In the genomic region with DNA sequence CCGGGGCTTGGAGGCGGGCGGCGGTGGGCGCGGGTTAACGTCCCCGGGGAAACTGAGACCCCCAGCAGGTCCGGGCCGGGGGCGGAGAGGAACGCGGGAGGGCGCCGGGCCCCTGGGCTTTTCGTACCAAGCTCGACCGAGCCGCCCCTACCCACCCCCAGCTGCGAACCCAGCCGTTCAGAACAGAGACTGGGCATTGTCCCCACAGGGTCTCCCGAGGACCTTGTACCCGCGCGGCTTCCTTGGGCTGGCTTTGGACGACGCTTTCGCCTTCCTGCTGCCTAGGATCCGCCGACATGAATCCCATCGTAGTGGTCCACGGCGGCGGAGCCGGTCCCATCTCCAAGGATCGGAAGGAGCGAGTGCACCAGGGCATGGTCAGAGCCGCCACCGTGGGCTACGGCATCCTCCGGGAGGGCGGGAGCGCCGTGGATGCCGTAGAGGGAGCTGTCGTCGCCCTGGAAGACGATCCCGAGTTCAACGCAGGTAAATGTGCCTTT, we compare ENCODE assay signal across 8 cellular contexts. TPM values are rescaled to one million over a fixed set of nuclear protein-coding genes. Genes with fewer than 3 reads are reported as not detected.
DNase-seq lines count a peak whose midpoint lies in the region; ATAC-seq and TF ChIP-seq lines count a peak whose summit lies in the region.

No MANE protein-coding gene starts in this region.

- TF ChIP-seq CTCF in OCI-LY3 (IDR thresholded peaks at IDR 0.05; ENCODE audit: low read depth, low read length) (no peak), left lung (IDR thresholded peaks at IDR 0.05) (no peak), stomach (IDR thresholded peaks at IDR 0.05) (no peak)

- H3K79me2 ChIP-seq in ACC112 (ENCODE audit: control insufficient read depth, insufficient read depth, low read length, unreplicated experiment), result no peaks in the 10 kb centered on the region
- H3K79me2 ChIP-seq in OCI-LY3 (ENCODE audit: low read length), result peaks cover 4% of the 10 kb centered on the region; the same call in 1 of the 2 replicates

- H4K20me1 ChIP-seq in OCI-LY3 (ENCODE audit: insufficient read depth, low read length), result no peaks in the 10 kb centered on the region

- no peak for TF ChIP-seq POLR2A in stomach (IDR thresholded peaks at IDR 0.05)

- intact Hi-C loops in left lung (cut with DNase I), result no loop called here
- intact Hi-C loops in stomach (cut with DNase I; ENCODE audit: low total_unique reads), result no loop called here

- H3K27ac ChIP-seq in ACC112 (ENCODE audit: low read depth, low read length), result no peak overlapping the region
- no peak overlapping the region for H3K27ac ChIP-seq in OCI-LY3 (ENCODE audit: low read length)
- peak overlapping the region; percentile 70 for H3K27ac ChIP-seq in caudate nucleus (ENCODE audit: low read depth, low read length)
- H3K27ac ChIP-seq in left lung, result peak overlapping the region in 1 of 2 donors; percentile 57
- H3K27ac ChIP-seq in stomach, result peak overlapping the region; percentile 44 to 81 (median 74)

- H3K27me3 ChIP-seq in ACC112 (ENCODE audit: insufficient read depth, low read length), result peaks cover 64% of the 10 kb centered on the region
- H3K27me3 ChIP-seq in OCI-LY3 (ENCODE audit: low read depth, low read length), result peaks cover 9% of the 10 kb centered on the region
- peaks cover 0 to 12% of the 10 kb centered on the region in 2 donors for H3K27me3 ChIP-seq in left lung
- H3K27me3 ChIP-seq in stomach, result no peaks in the 10 kb centered on the region

- TF ChIP-seq EP300 in stomach (IDR thresholded peaks at IDR 0.05), result no peak

- no peaks in the 10 kb centered on the region for H3K9me3 ChIP-seq in OCI-LY3 (ENCODE audit: insufficient read depth, low read length)
- H3K9me3 ChIP-seq in left lung, result no peaks in the 10 kb centered on the region
- no peaks in the 10 kb centered on the region for H3K9me3 ChIP-seq in stomach

- H3K36me3 ChIP-seq in ACC112 (ENCODE audit: insufficient read depth, low read length), result no peaks in the 10 kb centered on the region
- no peaks in the 10 kb centered on the region for H3K36me3 ChIP-seq in OCI-LY3 (replicated peaks; ENCODE audit: low read depth, low read length)
- peaks cover 0 to under 1% of the 10 kb centered on the region in 2 donors for H3K36me3 ChIP-seq in left lung
- H3K36me3 ChIP-seq in stomach, result no peaks in the 10 kb centered on the region

- H3K4me3 ChIP-seq in ACC112 (ENCODE audit: low read depth, low read length) (peak overlapping the region; percentile 78), OCI-LY3 (ENCODE audit: low read length) (peak overlapping the region; percentile 89), left lung (peak overlapping the region; percentile 55 to 82), stomach (peak overlapping the region; percentile 66 to 74 (median 70))

- 1 to 5% (median 1%) methylated on average over 17 to 50 of the region's 50 CpGs for WGBS in stomach, 5 donors

- ATAC-seq in GM18498 (IDR thresholded peaks at IDR 0.05; ENCODE audit: unreplicated experiment), result peak; percentile 10
- ATAC-seq in left lung, result peak; percentile 51
- ATAC-seq in HG03097 (IDR thresholded peaks at IDR 0.05; ENCODE audit: low FRiP score, unreplicated experiment), result no peak

- H2AFZ ChIP-seq in ACC112 (ENCODE audit: low read length, unreplicated experiment), result peak overlapping the region; percentile 90
- peak overlapping the region; percentile 77 for H2AFZ ChIP-seq in OCI-LY3 (ENCODE audit: low read depth, low read length)

- peak overlapping the region; percentile 96 for H3K4me2 ChIP-seq in OCI-LY3 (ENCODE audit: low read length)

- DNase-seq in caudate nucleus (lab: John Stamatoyannopoulos, UW) (peak in 39 of 61 donors; percentile 4 to 79 (median 42)), left lung (peak in 1 of 2 donors; percentile 84), stomach (peak; percentile 38), KG1 (lab: John Stamatoyannopoulos, UW) (no peak)

- H3K4me1 ChIP-seq in ACC112 (ENCODE audit: control insufficient read depth, insufficient read depth, low read length, unreplicated experiment) (no peaks in the 10 kb centered on the region), OCI-LY3 (ENCODE audit: low read length) (peaks cover 11% of the 10 kb centered on the region), left lung (peaks cover 9 to 69% of the 10 kb centered on the region in 2 donors), stomach (peaks cover 13 to 39% (median 33%) of the 10 kb centered on the region in 4 donors)

- peak overlapping the region; percentile 72 for H3K9ac ChIP-seq in OCI-LY3 (ENCODE audit: low read length)

RNA-seq across cellular contexts. Expression of a gene that starts 0.5 kb away (rescaled TPM):
- 10 to 100 TPM; 12.8 to 26.6 TPM for total RNA-seq in left lung
- 10 to 100 TPM in 4 of 5 donors, 1 to 10 TPM in 1; 2.9 to 82.0 (median 57.6) TPM for total RNA-seq in stomach
- 10 to 100 TPM; 11.0 to 32.7 (median 16.3) TPM for polyA plus RNA-seq in stomach

RNA-seq across cellular contexts. Expression of a gene that starts 38.9 kb away (rescaled TPM):
- total RNA-seq in left lung (not detected), stomach (not detected)
- not detected for polyA plus RNA-seq in stomach

Comparison
In these comparisons a context has a peak if more than half of its experiments do, and no peak if none do; other contexts are left out.
1. H3K27ac ChIP-seq: peak in caudate nucleus (single experiment) and stomach (5 of 5); none in ACC112 (single experiment) and OCI-LY3 (single experiment).
2. Peak in every context shown above with its lines, with median percentiles within 50 percentile points of each other: H3K4me3 ChIP-seq.